In the genomic region with DNA sequence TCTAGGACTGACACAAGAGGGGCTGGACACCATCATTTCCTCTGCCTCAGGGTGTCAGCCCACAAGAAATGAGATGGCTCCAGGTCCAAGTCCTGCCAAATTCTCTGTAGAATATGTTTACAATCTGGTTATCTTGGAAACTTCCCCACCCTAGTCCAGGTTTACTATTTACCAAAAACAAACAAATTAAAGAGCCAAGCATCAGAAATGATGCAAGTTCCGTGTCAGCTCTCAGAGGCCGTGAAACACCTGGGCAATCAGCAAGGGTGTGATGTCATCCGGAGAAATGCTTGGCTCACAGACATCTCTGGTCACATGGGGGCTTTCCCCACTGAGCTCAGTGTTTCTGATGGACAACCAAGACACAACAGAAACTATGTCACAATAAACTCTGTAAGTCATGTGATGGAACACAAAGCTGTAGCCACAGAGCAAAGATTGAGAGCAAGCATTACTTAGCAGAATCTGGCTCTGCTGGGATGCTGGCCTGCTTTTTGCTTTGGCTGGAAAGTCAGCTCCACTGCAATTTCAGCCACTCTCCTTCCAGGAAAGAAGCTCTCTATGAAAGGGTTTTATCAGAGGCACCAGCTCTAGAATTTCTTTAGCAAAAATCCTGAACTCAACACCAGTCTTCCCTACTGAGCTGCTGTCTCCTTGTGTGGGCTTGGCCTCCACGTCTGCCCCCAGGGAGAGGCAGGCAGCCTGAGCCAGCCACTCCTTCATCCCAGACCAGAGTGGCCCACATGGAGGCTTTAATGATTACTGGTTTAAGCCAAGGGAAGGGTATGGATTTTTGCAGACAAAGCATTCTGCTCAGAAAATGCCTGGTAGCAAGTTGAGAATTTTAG, we compare ENCODE assay signal across 8 cellular contexts. TPM values are rescaled to one million over a fixed set of nuclear protein-coding genes. Genes with fewer than 3 reads are reported as not detected.
DNase-seq lines count a peak whose midpoint lies in the region; ATAC-seq and TF ChIP-seq lines count a peak whose summit lies in the region.

No MANE protein-coding gene starts in this region.

- peak; percentile 55 for ATAC-seq in GM21423 (IDR thresholded peaks at IDR 0.05; ENCODE audit: unreplicated experiment)
- no peak for ATAC-seq in SK-N-SH treated with all-trans-retinoic acid at 6 μM for 48 hours

- H3K27me3 ChIP-seq in kidney epithelial cell (ENCODE audit: control insufficient read depth, insufficient read depth, low read length): no peaks in the 10 kb centered on the region

- H3K4me3 ChIP-seq in kidney epithelial cell (ENCODE audit: low read depth, low read length): no peak overlapping the region

- no peak for TF ChIP-seq EP300 in Ishikawa (IDR thresholded peaks at IDR 0.05; ENCODE audit: borderline replicate concordance)

- no peaks in the 10 kb centered on the region for H3K36me3 ChIP-seq in kidney epithelial cell (ENCODE audit: control insufficient read depth, insufficient read depth, low read length)

- no peak for TF ChIP-seq RAD21 in Ishikawa (IDR thresholded peaks at IDR 0.05; ENCODE audit: low read depth)

- peak; percentile 39 for DNase-seq in NCI-H146 (lab: John Stamatoyannopoulos, UW)
- no peak for DNase-seq in NCI-H146 treated with DMSO at 0.1 percent for 48 hours (lab: John Stamatoyannopoulos, UW; ENCODE audit: unreplicated experiment)
- DNase-seq in amygdala (lab: John Stamatoyannopoulos, UW): peak in 37 of 56 donors; percentile 5 to 88 (median 42)
- DNase-seq in kidney epithelial cell (ENCODE audit: low read depth): peak; percentile 91
- peak; percentile 85 for DNase-seq in superior temporal gyrus (ENCODE audit: extremely low spot score)

- no peak for TF ChIP-seq CTCF in kidney epithelial cell (IDR thresholded peaks at IDR 0.05; ENCODE audit: insufficient read depth, low read length, poor library complexity, severe bottlenecking)

TF ChIP-seq in Ishikawa, 13 proteins besides CTCF, POLR2A, EP300 and RAD21:
- TF ChIP-seq YY1 (IDR thresholded peaks at IDR 0.05; ENCODE audit: low read depth): no peak
- TF ChIP-seq CEBPB (IDR thresholded peaks at IDR 0.05): peak; percentile 38
- TF ChIP-seq ZBTB7A (IDR thresholded peaks at IDR 0.05; ENCODE audit: low read depth): no peak
- TF ChIP-seq TEAD4 (IDR thresholded peaks at IDR 0.05): no peak
- TF ChIP-seq FOXM1 (IDR thresholded peaks at IDR 0.05; ENCODE audit: borderline replicate concordance, low read depth): no peak
- TF ChIP-seq, protein P1, sequence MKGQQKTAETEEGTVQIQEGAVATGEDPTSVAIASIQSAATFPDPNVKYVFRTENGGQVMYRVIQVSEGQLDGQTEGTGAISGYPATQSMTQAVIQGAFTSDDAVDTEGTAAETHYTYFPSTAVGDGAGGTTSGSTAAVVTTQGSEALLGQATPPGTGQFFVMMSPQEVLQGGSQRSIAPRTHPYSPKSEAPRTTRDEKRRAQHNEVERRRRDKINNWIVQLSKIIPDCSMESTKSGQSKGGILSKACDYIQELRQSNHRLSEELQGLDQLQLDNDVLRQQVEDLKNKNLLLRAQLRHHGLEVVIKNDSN (IDR thresholded peaks at IDR 0.05): peak; percentile 83
- TF ChIP-seq NFIC (IDR thresholded peaks at IDR 0.05): no peak
- TF ChIP-seq, protein P2, sequence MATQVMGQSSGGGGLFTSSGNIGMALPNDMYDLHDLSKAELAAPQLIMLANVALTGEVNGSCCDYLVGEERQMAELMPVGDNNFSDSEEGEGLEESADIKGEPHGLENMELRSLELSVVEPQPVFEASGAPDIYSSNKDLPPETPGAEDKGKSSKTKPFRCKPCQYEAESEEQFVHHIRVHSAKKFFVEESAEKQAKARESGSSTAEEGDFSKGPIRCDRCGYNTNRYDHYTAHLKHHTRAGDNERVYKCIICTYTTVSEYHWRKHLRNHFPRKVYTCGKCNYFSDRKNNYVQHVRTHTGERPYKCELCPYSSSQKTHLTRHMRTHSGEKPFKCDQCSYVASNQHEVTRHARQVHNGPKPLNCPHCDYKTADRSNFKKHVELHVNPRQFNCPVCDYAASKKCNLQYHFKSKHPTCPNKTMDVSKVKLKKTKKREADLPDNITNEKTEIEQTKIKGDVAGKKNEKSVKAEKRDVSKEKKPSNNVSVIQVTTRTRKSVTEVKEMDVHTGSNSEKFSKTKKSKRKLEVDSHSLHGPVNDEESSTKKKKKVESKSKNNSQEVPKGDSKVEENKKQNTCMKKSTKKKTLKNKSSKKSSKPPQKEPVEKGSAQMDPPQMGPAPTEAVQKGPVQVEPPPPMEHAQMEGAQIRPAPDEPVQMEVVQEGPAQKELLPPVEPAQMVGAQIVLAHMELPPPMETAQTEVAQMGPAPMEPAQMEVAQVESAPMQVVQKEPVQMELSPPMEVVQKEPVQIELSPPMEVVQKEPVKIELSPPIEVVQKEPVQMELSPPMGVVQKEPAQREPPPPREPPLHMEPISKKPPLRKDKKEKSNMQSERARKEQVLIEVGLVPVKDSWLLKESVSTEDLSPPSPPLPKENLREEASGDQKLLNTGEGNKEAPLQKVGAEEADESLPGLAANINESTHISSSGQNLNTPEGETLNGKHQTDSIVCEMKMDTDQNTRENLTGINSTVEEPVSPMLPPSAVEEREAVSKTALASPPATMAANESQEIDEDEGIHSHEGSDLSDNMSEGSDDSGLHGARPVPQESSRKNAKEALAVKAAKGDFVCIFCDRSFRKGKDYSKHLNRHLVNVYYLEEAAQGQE (IDR thresholded peaks at IDR 0.05; ENCODE audit: low read depth): no peak
- TF ChIP-seq CREB1 (IDR thresholded peaks at IDR 0.05; ENCODE audit: low read depth): peak; percentile 49; the same call in 1 of the 2 replicates
- no peak for TF ChIP-seq TAF1 (IDR thresholded peaks at IDR 0.05; ENCODE audit: low read depth)
- no peak for TF ChIP-seq TCF12 (IDR thresholded peaks at IDR 0.05; ENCODE audit: low read depth)
- TF ChIP-seq, protein P3, sequence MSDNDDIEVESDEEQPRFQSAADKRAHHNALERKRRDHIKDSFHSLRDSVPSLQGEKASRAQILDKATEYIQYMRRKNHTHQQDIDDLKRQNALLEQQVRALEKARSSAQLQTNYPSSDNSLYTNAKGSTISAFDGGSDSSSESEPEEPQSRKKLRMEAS (IDR thresholded peaks at IDR 0.05): no peak
- TF ChIP-seq EGR1 (IDR thresholded peaks at IDR 0.05): no peak
TF ChIP-seq in Ishikawa: peak in this region for 3.

TF ChIP-seq in SK-N-SH treated with all-trans-retinoic acid at 6 μM for 48 hours, 23 proteins besides CTCF, POLR2A, EP300 and RAD21 (continues in another document):
- TF ChIP-seq PPARA (CRISPR knock-in tag; IDR thresholded peaks at IDR 0.05; ENCODE audit: borderline replicate concordance) (no peak), ZFP30 (CRISPR knock-in tag; IDR thresholded peaks at IDR 0.05) (no peak), RARB (CRISPR knock-in tag; IDR thresholded peaks at IDR 0.05) (no peak), ZNF8 (CRISPR knock-in tag; IDR thresholded peaks at IDR 0.05) (no peak), ZFP3 (CRISPR knock-in tag; IDR thresholded peaks at IDR 0.05) (no peak), OSR1 (CRISPR knock-in tag; IDR thresholded peaks at IDR 0.05) (no peak), TCF4 (CRISPR knock-in tag; IDR thresholded peaks at IDR 0.05; ENCODE audit: borderline replicate concordance) (no peak), ESRRG (CRISPR knock-in tag; IDR thresholded peaks at IDR 0.05) (no peak), BACH2 (CRISPR knock-in tag; IDR thresholded peaks at IDR 0.05; ENCODE audit: borderline replicate concordance) (no peak), ZNF565 (CRISPR knock-in tag; conservative IDR thresholded peaks at IDR 0.05; ENCODE audit: low read depth) (no peak), SNAI2 (CRISPR knock-in tag; IDR thresholded peaks at IDR 0.05) (no peak), ARNTL (CRISPR knock-in tag; IDR thresholded peaks at IDR 0.05; ENCODE audit: borderline replicate concordance, low read depth) (no peak), ZNF70 (CRISPR knock-in tag; IDR thresholded peaks at IDR 0.05) (no peak)
- TF ChIP-seq, protein P4, sequence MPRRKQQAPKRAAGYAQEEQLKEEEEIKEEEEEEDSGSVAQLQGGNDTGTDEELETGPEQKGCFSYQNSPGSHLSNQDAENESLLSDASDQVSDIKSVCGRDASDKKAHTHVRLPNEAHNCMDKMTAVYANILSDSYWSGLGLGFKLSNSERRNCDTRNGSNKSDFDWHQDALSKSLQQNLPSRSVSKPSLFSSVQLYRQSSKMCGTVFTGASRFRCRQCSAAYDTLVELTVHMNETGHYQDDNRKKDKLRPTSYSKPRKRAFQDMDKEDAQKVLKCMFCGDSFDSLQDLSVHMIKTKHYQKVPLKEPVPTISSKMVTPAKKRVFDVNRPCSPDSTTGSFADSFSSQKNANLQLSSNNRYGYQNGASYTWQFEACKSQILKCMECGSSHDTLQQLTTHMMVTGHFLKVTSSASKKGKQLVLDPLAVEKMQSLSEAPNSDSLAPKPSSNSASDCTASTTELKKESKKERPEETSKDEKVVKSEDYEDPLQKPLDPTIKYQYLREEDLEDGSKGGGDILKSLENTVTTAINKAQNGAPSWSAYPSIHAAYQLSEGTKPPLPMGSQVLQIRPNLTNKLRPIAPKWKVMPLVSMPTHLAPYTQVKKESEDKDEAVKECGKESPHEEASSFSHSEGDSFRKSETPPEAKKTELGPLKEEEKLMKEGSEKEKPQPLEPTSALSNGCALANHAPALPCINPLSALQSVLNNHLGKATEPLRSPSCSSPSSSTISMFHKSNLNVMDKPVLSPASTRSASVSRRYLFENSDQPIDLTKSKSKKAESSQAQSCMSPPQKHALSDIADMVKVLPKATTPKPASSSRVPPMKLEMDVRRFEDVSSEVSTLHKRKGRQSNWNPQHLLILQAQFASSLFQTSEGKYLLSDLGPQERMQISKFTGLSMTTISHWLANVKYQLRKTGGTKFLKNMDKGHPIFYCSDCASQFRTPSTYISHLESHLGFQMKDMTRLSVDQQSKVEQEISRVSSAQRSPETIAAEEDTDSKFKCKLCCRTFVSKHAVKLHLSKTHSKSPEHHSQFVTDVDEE (CRISPR knock-in tag; IDR thresholded peaks at IDR 0.05): no peak
- TF ChIP-seq, protein P5, sequence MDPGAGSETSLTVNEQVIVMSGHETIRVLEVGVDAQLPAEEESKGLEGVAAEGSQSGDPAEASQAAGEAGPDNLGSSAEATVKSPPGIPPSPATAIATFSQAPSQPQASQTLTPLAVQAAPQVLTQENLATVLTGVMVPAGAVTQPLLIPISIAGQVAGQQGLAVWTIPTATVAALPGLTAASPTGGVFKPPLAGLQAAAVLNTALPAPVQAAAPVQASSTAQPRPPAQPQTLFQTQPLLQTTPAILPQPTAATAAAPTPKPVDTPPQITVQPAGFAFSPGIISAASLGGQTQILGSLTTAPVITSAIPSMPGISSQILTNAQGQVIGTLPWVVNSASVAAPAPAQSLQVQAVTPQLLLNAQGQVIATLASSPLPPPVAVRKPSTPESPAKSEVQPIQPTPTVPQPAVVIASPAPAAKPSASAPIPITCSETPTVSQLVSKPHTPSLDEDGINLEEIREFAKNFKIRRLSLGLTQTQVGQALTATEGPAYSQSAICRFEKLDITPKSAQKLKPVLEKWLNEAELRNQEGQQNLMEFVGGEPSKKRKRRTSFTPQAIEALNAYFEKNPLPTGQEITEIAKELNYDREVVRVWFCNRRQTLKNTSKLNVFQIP (CRISPR knock-in tag; IDR thresholded peaks at IDR 0.05; ENCODE audit: borderline replicate concordance, low read depth): no peak

RNA-seq across cellular contexts. Expression of a gene that starts 55.9 kb away (rescaled TPM):
- 35.8 and 36.0 TPM in 2 replicates for total RNA-seq in kidney epithelial cell
